In genomic region chr12:114794049-114794558, GRCh38 we compare ENCODE assay signal across 26 cellular contexts.
A peak's percentile ranks its signal among the peaks of the same experiment; 100 is the strongest.
DNase-seq lines count a peak whose midpoint lies in the region; ATAC-seq, FAIRE-seq and TF ChIP-seq lines count a peak whose summit lies in the region.
"Had no signal": no experiment of that assay in that cellular context is flagged by ENCODE, and none has a peak within 500 bp of the region (broad histone marks: within the 10 kb centered on the region; RNA-seq: fewer than 3 reads in every experiment).

No MANE protein-coding gene starts in this region.

- no peaks in the 10 kb centered on the region for H3K79me2 ChIP-seq in H1 (ENCODE audit: control insufficient read depth in 1 of 2, insufficient read depth in 2 of 2, low read length in 2 of 2)
- H3K79me2 ChIP-seq in trophoblast cell (ENCODE audit: control insufficient read depth, insufficient read depth, low read length, poor library complexity): no peaks in the 10 kb centered on the region

- H2BK120ac ChIP-seq in H1 (replicated peaks; ENCODE audit: low read depth, low read length) (no peak overlapping the region), trophoblast cell (ENCODE audit: insufficient read depth, low read length, poor library complexity) (no peak overlapping the region)

- CTCF ChIA-PET in H1 (lab: Charles Lee; ENCODE audit: partially characterized antibody): interaction anchor here (0.9 kb wide), 2 partner anchors 14 to 221 kb away, joined by 3 read pairs; no protein-coding TSS in a partner anchor

- H2AFZ ChIP-seq in H1 (ENCODE audit: low read length): no peak overlapping the region
- H2AFZ ChIP-seq in trophoblast cell (ENCODE audit: insufficient read depth, low read length, poor library complexity): no peak overlapping the region
- H2AFZ ChIP-seq: GM23338 had no signal

- no peak for TF ChIP-seq RAD21 in H1 (IDR thresholded peaks at IDR 0.05 in 1 of 2, conservative IDR thresholded peaks at IDR 0.05 in 1 of 2; ENCODE audit: low read depth in 2 of 2, low read length in 2 of 2)

- no peaks in the 10 kb centered on the region for H3K27me3 ChIP-seq in H1 (replicated peaks in 1 of 4; ENCODE audit: control insufficient read depth in 3 of 4, extremely low read depth in 1 of 4, insufficient read depth in 3 of 4, low read length in 3 of 4)
- no peaks in the 10 kb centered on the region for H3K27me3 ChIP-seq in trophoblast cell (ENCODE audit: insufficient read depth, low read length)
- H3K27me3 ChIP-seq: BE2C; BLaER1 treated with 17β-estradiol and CSF1 and Interleukin-3, amounts not matched to agents 10 nM and 100 nM had no signal

- no peak overlapping the region for H2BK20ac ChIP-seq in H1 (ENCODE audit: low read length)

- H3K4me3 ChIP-seq in H1 (ENCODE audit: extremely low read depth in 1 of 4, insufficient read depth in 2 of 4, low read depth in 3 of 4, low read length in 4 of 4) (no peak overlapping the region), trophoblast cell (ENCODE audit: low read depth, low read length) (no peak overlapping the region)
- H3K4me3 ChIP-seq: BLaER1 treated with 17β-estradiol and CSF1 and Interleukin-3, amounts not matched to agents 10 nM and 100 nM; GM12878; GM23338; HAP-1 had no signal

- H4K12ac ChIP-seq in trophoblast cell (ENCODE audit: low read depth, low read length): no peak overlapping the region

- H2AK5ac ChIP-seq in H1 (ENCODE audit: low read depth, low read length) (no peak overlapping the region), trophoblast cell (ENCODE audit: low read length) (peak overlapping the region; percentile 89)

- H3K23ac ChIP-seq in H1 (ENCODE audit: insufficient read length) (no peak overlapping the region), trophoblast cell (ENCODE audit: low read length) (no peak overlapping the region)

- no peak for TF ChIP-seq EP300 in H1 (IDR thresholded peaks at IDR 0.05; ENCODE audit: borderline replicate concordance in 1 of 2, low read depth in 2 of 2, low read length in 2 of 2)

- H3K23me2 ChIP-seq in H1 (ENCODE audit: low read depth, low read length): no peaks in the 10 kb centered on the region

- H2BK12ac ChIP-seq in H1 (ENCODE audit: low read depth, low read length) (no peak overlapping the region), trophoblast cell (ENCODE audit: low read length) (peak overlapping the region; percentile 65)

- DNase-seq in cardiac septum (ENCODE audit: low spot score) (peak; percentile 29), left ventricle myocardium superior (no peak), H1 (ENCODE audit: low read depth in 1 of 2, low spot score in 2 of 2) (no peak), trophoblast cell (no peak), medulla oblongata (ENCODE audit: extremely low spot score) (no peak), NCI-H226 (no peak), HT-29 (ENCODE audit: low spot score) (no peak)
- DNase-seq: ACHN; AML-193; BE2C; CD4-positive, alpha-beta T cell; CD8-positive, alpha-beta memory T cell; DMS 273 treated with DMSO at 0.1 percent for 48 hours; DMS79; EL; GDM1; HFFc6 had no signal

- H3K4me2 ChIP-seq in H1 (ENCODE audit: insufficient read depth in 1 of 2, low read depth in 2 of 2, low read length in 2 of 2) (no peak overlapping the region), trophoblast cell (ENCODE audit: low read length) (no peak overlapping the region)
- H3K4me2 ChIP-seq: BLaER1 treated with 17β-estradiol and CSF1 and Interleukin-3, amounts not matched to agents 10 nM and 100 nM; GM23338 had no signal

- H4K8ac ChIP-seq in H1 (ENCODE audit: extremely low read depth, insufficient read depth, low read length): no peak overlapping the region
- H4K8ac ChIP-seq in trophoblast cell (ENCODE audit: low read depth, low read length): no peak overlapping the region

- no peak for TF ChIP-seq CTCF in H1 (IDR thresholded peaks at IDR 0.05; ENCODE audit: control extremely low read depth in 1 of 3, insufficient read depth in 1 of 3, low read depth in 1 of 3, low read length in 3 of 3)

- H3K79me1 ChIP-seq in H1 (ENCODE audit: low read depth, low read length) (no peaks in the 10 kb centered on the region), trophoblast cell (ENCODE audit: low read length) (peaks cover 8% of the 10 kb centered on the region)

- H3K4ac ChIP-seq in H1 (replicated peaks; ENCODE audit: insufficient read length, low read depth, low read length) (no peak overlapping the region), trophoblast cell (ENCODE audit: low read depth, low read length) (no peak overlapping the region)

- H3K56ac ChIP-seq in H1 (replicated peaks; ENCODE audit: insufficient read length, low read depth, low read length): no peak overlapping the region

- no peak overlapping the region for H4K91ac ChIP-seq in H1 (replicated peaks; ENCODE audit: insufficient read length, low read length)
- no peak overlapping the region for H4K91ac ChIP-seq in trophoblast cell (ENCODE audit: low read depth, low read length)

- H3K9me3 ChIP-seq in H1 (ENCODE audit: insufficient read depth in 2 of 2, low read depth in 1 of 2, low read length in 1 of 2) (no peaks in the 10 kb centered on the region), trophoblast cell (ENCODE audit: insufficient read depth, low read depth, low read length) (no peaks in the 10 kb centered on the region)
- H3K9me3 ChIP-seq: BE2C; BLaER1 treated with 17β-estradiol and CSF1 and Interleukin-3, amounts not matched to agents 10 nM and 100 nM; HAP-1 had no signal

- no peak for FAIRE-seq in H1 (lab: Jason Lieb, UNC)
- FAIRE-seq: A204.1, D721Med, GM12878, GM18507, H54 had no signal

- no peaks in the 10 kb centered on the region for H4K20me1 ChIP-seq in H1 (replicated peaks in 1 of 2; ENCODE audit: control insufficient read depth in 1 of 2, insufficient read depth in 2 of 2, low read length in 2 of 2)
- H4K20me1 ChIP-seq: BLaER1 treated with 17β-estradiol and CSF1 and Interleukin-3, amounts not matched to agents 10 nM and 100 nM had no signal

- H2BK5ac ChIP-seq in H1 (ENCODE audit: low read depth, low read length): no peak overlapping the region
- no peak overlapping the region for H2BK5ac ChIP-seq in trophoblast cell (ENCODE audit: low read depth, low read length, poor library complexity)

- H3K36me3 ChIP-seq in H1 (ENCODE audit: control insufficient read depth in 2 of 4, insufficient read depth in 4 of 4, low read length in 3 of 4) (no peaks in the 10 kb centered on the region), trophoblast cell (ENCODE audit: control insufficient read depth in 1 of 2, insufficient read depth in 2 of 2, low read length in 2 of 2) (no peaks in the 10 kb centered on the region)
- H3K36me3 ChIP-seq: BE2C; BLaER1 treated with 17β-estradiol and CSF1 and Interleukin-3, amounts not matched to agents 10 nM and 100 nM; HAP-1 had no signal

- intact Hi-C loops in cardiac septum (cut with DNase I) (no loop called here), left ventricle myocardium superior (cut with micrococcal nuclease) (no loop called here)

- TF ChIP-seq POLR2A in H1 (IDR thresholded peaks at IDR 0.05; ENCODE audit: control extremely low read depth in 1 of 2, low read depth in 2 of 2, low read length in 2 of 2): no peak

- H3K14ac ChIP-seq in H1 (ENCODE audit: insufficient read length) (no peak overlapping the region), trophoblast cell (ENCODE audit: low read length) (no peak overlapping the region)

- no peak for ATAC-seq in left ventricle myocardium superior
- ATAC-seq: GM12878, GM23338 had no signal

- no peak overlapping the region for H3K18ac ChIP-seq in H1 (ENCODE audit: extremely low read depth, low read length)
- no peak overlapping the region for H3K18ac ChIP-seq in trophoblast cell (ENCODE audit: low read length)

- POLR2A ChIA-PET in H1 (lab: Charles Lee; ENCODE audit: partially characterized antibody): no interaction called here

- H3K9ac ChIP-seq in H1 (replicated peaks in 1 of 4; ENCODE audit: extremely low read depth in 1 of 4, low read depth in 3 of 4, low read length in 3 of 4): no peak overlapping the region
- no peak overlapping the region for H3K9ac ChIP-seq in trophoblast cell (ENCODE audit: low read length)
- H3K9ac ChIP-seq: BLaER1 treated with 17β-estradiol and CSF1 and Interleukin-3, amounts not matched to agents 10 nM and 100 nM had no signal

- H3K27ac ChIP-seq in H1 (ENCODE audit: low read depth, low read length) (no peak overlapping the region), trophoblast cell (ENCODE audit: low read depth, low read length) (no peak overlapping the region)
- H3K27ac ChIP-seq: 22Rv1; BLaER1 treated with 17β-estradiol and CSF1 and Interleukin-3, amounts not matched to agents 10 nM and 100 nM had no signal

- H3K4me1 ChIP-seq in H1 (replicated peaks in 1 of 4; ENCODE audit: control insufficient read depth in 3 of 4, insufficient read depth in 4 of 4, low read length in 3 of 4) (no peaks in the 10 kb centered on the region), trophoblast cell (ENCODE audit: control insufficient read depth in 1 of 2, insufficient read depth in 2 of 2, low read length in 2 of 2) (peaks cover 0 to 2% of the 10 kb centered on the region in 2 experiments)
- H3K4me1 ChIP-seq: BE2C; BLaER1 treated with 17β-estradiol and CSF1 and Interleukin-3, amounts not matched to agents 10 nM and 100 nM had no signal

- 89% methylated on average over 8 of the region's 8 CpGs; no CpG with 5 or more reads in 1 of the 2 experiments for WGBS in H1 (ENCODE audit: extremely low coverage in 1 of 2, insufficient coverage in 1 of 2, insufficient read length in 1 of 2, insufficient replicate concordance in 2 of 2, low coverage in 1 of 2, low lambda C conversion rate in 2 of 2, missing lambda C conversion rate in 1 of 2), 2 experiments
- no CpG with 5 or more reads among the region's 8 CpGs for WGBS in trophoblast cell (ENCODE audit: extremely low coverage, insufficient coverage, insufficient read length)

- no peak overlapping the region for H4K5ac ChIP-seq in H1 (ENCODE audit: insufficient read length, low read depth, low read length)

- H2BK15ac ChIP-seq in H1 (ENCODE audit: low read length): no peak overlapping the region

TF ChIP-seq in H1, 55 proteins besides CTCF, POLR2A, EP300 and RAD21:
- no peak for TF ChIP-seq SAP30 (IDR thresholded peaks at IDR 0.05; ENCODE audit: insufficient read depth, insufficient replicate concordance, low read length)
- peak; percentile 33; the same call in 1 of the 2 replicates for TF ChIP-seq USF2 (IDR thresholded peaks at IDR 0.05; ENCODE audit: low read length)
